Comparison of ENCODE assay signal across 8 cellular contexts in genomic region chr12:66235626-66236281, GRCh38. TPM values are rescaled to one million over a fixed set of nuclear protein-coding genes. Genes with fewer than 3 reads are reported as not detected.
DNase-seq lines count a peak whose midpoint lies in the region; ATAC-seq, FAIRE-seq and TF ChIP-seq lines count a peak whose summit lies in the region.

No MANE protein-coding gene starts in this region.

- DNase-seq in A673 (ENCODE audit: low spot score) (peak; percentile 22), H7 (peak; percentile 39), HepG2 (ENCODE audit: low spot score) (no peak)
- no peak for DNase-seq in activated naive CD8-positive, alpha-beta T cell treated with anti-CD3 and anti-CD28 coated beads, Interleukin-2, amount 10 ng/mL, durations not matched to agents 7 days and 5 days
- no peak for DNase-seq in stimulated activated CD4-positive, alpha-beta T cell treated with anti-CD3 and anti-CD28 coated beads, Interleukin-2, amount 100 ng/mL, for 24 hours

- H2AFZ ChIP-seq in HepG2 (ENCODE audit: low read length) = no peak overlapping the region

- H3K27me3 ChIP-seq in A673 (replicated peaks; ENCODE audit: insufficient read depth, low read depth, low read length, poor library complexity) = no peaks in the 10 kb centered on the region
- H3K27me3 ChIP-seq in H7 (ENCODE audit: control insufficient read depth, insufficient read depth, low read length) = peaks cover 3% of the 10 kb centered on the region; the same call in 1 of the 2 replicates
- peaks cover 0 to 22% of the 10 kb centered on the region in 2 experiments; a peak in 2 of 5 replicates for H3K27me3 ChIP-seq in HepG2 (ENCODE audit: control insufficient read depth in 1 of 2, insufficient read depth in 2 of 2, low read length in 2 of 2)

- H3K4me1 Mint-ChIP-seq in activated naive CD8-positive, alpha-beta T cell treated with anti-CD3 and anti-CD28 coated beads, Interleukin-2, amount 10 ng/mL, durations not matched to agents 7 days and 5 days = peaks cover 2% of the 10 kb centered on the region

- H4K20me1 ChIP-seq in HepG2 (ENCODE audit: insufficient read depth, low read length) = no peaks in the 10 kb centered on the region

- H3K27ac ChIP-seq in A673 (ENCODE audit: low read depth, low read length, poor library complexity, severe bottlenecking) = no peak overlapping the region
- no peak overlapping the region for H3K27ac ChIP-seq in HepG2 (ENCODE audit: extremely low read length, insufficient read depth, low read length)
- H3K27ac ChIP-seq in urinary bladder (ENCODE audit: low read depth) = no peak overlapping the region

- TF ChIP-seq CTCF in A673 (conservative IDR thresholded peaks at IDR 0.05; ENCODE audit: low read depth, low read length) (0 out of 2 replicates have a peak, but pooled peaks have one; percentile 7), HepG2 (CRISPR knock-in tag; IDR thresholded peaks at IDR 0.05) (no peak)

- FAIRE-seq in HepG2 (lab: Jason Lieb, UNC) = no peak

- H3K4me1 ChIP-seq in A673 (ENCODE audit: insufficient read depth, low read length, poor library complexity, severe bottlenecking) (peaks cover 5% of the 10 kb centered on the region), HepG2 (ENCODE audit: insufficient read depth, low read length) (no peaks in the 10 kb centered on the region), urinary bladder (ENCODE audit: insufficient read depth) (no peaks in the 10 kb centered on the region)

- in situ Hi-C loops in HepG2 (cut with HindIII; ENCODE audit: extremely low pct_ligation_motif_present, low pct_unique_long_range_greater_than_20kb) = no loop called here

- TF ChIP-seq POLR2A in HepG2 (IDR thresholded peaks at IDR 0.05; ENCODE audit: insufficient read depth in 1 of 2, low read depth in 2 of 2, low read length in 2 of 2) = no peak

- H3K36me3 ChIP-seq in A673 (ENCODE audit: insufficient read depth, low read length, poor library complexity, severe bottlenecking) (no peaks in the 10 kb centered on the region), H7 (replicated peaks; ENCODE audit: control insufficient read depth, insufficient read depth, low read length) (no peaks in the 10 kb centered on the region), HepG2 (replicated peaks in 1 of 2; ENCODE audit: control insufficient read depth in 1 of 2, insufficient read depth in 2 of 2, low read length in 2 of 2) (no peaks in the 10 kb centered on the region), urinary bladder (ENCODE audit: insufficient read depth) (no peaks in the 10 kb centered on the region)

- CTCF ChIA-PET in A673 (lab: Charles Lee) = interaction anchor here (0.7 kb wide), 1 partner anchor 67 kb away, joined by 3 read pairs; the partner anchor contains the start of gene HELB
- CTCF ChIA-PET in HepG2 (lab: Yijun Ruan, JAX; ENCODE audit: low intra/inter-chr PET ratio, low total read pairs) = no interaction called here

- BruUV-seq in A673 (replicated peaks; lab: Mats Ljungman, UMichigan) (no TSS peak), HepG2 (replicated peaks; lab: Mats Ljungman, UMichigan) (no TSS peak)

- no peak for TF ChIP-seq EP300 in HepG2 (IDR thresholded peaks at IDR 0.05; ENCODE audit: low read depth in 2 of 2, low read length in 2 of 2)
- TF ChIP-seq EP300 in HepG2 (CRISPR knock-in tag; IDR thresholded peaks at IDR 0.05; ENCODE audit: borderline replicate concordance) = no peak

- H3K4me2 ChIP-seq in HepG2 (ENCODE audit: low read depth, low read length) = peak overlapping the region; percentile 51; the same call in 1 of the 2 replicates

- ATAC-seq in activated naive CD8-positive, alpha-beta T cell treated with anti-CD3 and anti-CD28 coated beads, Interleukin-2, amount 10 ng/mL, durations not matched to agents 7 days and 5 days (ENCODE audit: low read depth) = no peak
- ATAC-seq in HepG2 (no peak), HG02870 (IDR thresholded peaks at IDR 0.05; ENCODE audit: unreplicated experiment) (no peak), HG03196 (IDR thresholded peaks at IDR 0.05; ENCODE audit: unreplicated experiment) (no peak)

- peak overlapping the region; percentile 54 for H3K4me3 Mint-ChIP-seq in activated naive CD8-positive, alpha-beta T cell treated with anti-CD3 and anti-CD28 coated beads, Interleukin-2, amount 10 ng/mL, durations not matched to agents 7 days and 5 days

- peaks cover 38% of the 10 kb centered on the region for H3K27me3 Mint-ChIP-seq in activated naive CD8-positive, alpha-beta T cell treated with anti-CD3 and anti-CD28 coated beads, Interleukin-2, amount 10 ng/mL, durations not matched to agents 7 days and 5 days

- peak overlapping the region; percentile 53 for H3K4me3 ChIP-seq in A673 (ENCODE audit: low read depth, low read length, poor library complexity, severe bottlenecking)
- peak overlapping the region; percentile 44 for H3K4me3 ChIP-seq in H7 (ENCODE audit: insufficient read depth, low read depth, low read length)
- peak overlapping the region in 2 of 3 experiments; percentile 20 to 50; a peak in 2 of 6 replicates for H3K4me3 ChIP-seq in HepG2 (replicated peaks in 1 of 3; ENCODE audit: insufficient read depth in 1 of 3, low read depth in 2 of 3, low read length in 3 of 3)
- peak overlapping the region; percentile 59 for H3K4me3 ChIP-seq in urinary bladder (ENCODE audit: low read depth, low read length)

- H3K9me3 Mint-ChIP-seq in activated naive CD8-positive, alpha-beta T cell treated with anti-CD3 and anti-CD28 coated beads, Interleukin-2, amount 10 ng/mL, durations not matched to agents 7 days and 5 days = no peaks in the 10 kb centered on the region

- TF ChIP-seq RAD21 in HepG2 (CRISPR knock-in tag; IDR thresholded peaks at IDR 0.05) = no peak

- H3K9ac ChIP-seq in HepG2 (ENCODE audit: insufficient read depth, low read depth, low read length) = no peak overlapping the region

- no peaks in the 10 kb centered on the region for H3K36me3 Mint-ChIP-seq in activated naive CD8-positive, alpha-beta T cell treated with anti-CD3 and anti-CD28 coated beads, Interleukin-2, amount 10 ng/mL, durations not matched to agents 7 days and 5 days

- intact Hi-C loops in A673 (cut with micrococcal nuclease; ENCODE audit: unreplicated experiment) = no loop called here
- intact Hi-C loops in HepG2 (cut with micrococcal nuclease; ENCODE audit: unreplicated experiment) = loop anchor here (2.0 kb wide), 1 partner anchor 67 kb away; the partner anchor contains the start of gene TMBIM4

- POLR2A ChIA-PET in A673 (lab: Charles Lee; ENCODE audit: low non-redundant PET) = no interaction called here
- POLR2A ChIA-PET in activated naive CD8-positive, alpha-beta T cell treated with anti-CD3 and anti-CD28 coated beads, Interleukin-2, amount 10 ng/mL, durations not matched to agents 7 days and 5 days (lab: Charles Lee) = interaction anchor here (2.4 kb wide), 1 partner anchor 66 kb away, joined by 6 read pairs; the partner anchor contains the start of gene TMBIM4
- POLR2A ChIA-PET in HepG2 (lab: Yijun Ruan, JAX) = no interaction called here

- H3K27ac Mint-ChIP-seq in activated naive CD8-positive, alpha-beta T cell treated with anti-CD3 and anti-CD28 coated beads, Interleukin-2, amount 10 ng/mL, durations not matched to agents 7 days and 5 days = no peak overlapping the region

- H3K79me2 ChIP-seq in HepG2 (ENCODE audit: insufficient read depth, low read length) = no peaks in the 10 kb centered on the region

- WGBS in HepG2 (ENCODE audit: low lambda C conversion rate) = 38% methylated on average over 5 of the region's 5 CpGs
- 34% methylated on average over 5 of the region's 5 CpGs for WGBS in urinary bladder

- H3K9me3 ChIP-seq in A673 (ENCODE audit: low read depth, low read length, poor library complexity, severe bottlenecking) = no peaks in the 10 kb centered on the region
- no peaks in the 10 kb centered on the region for H3K9me3 ChIP-seq in HepG2 (ENCODE audit: low read length)

TF ChIP-seq in HepG2, 621 proteins besides CTCF, POLR2A, EP300 and RAD21 (continues in another document):
- no peak for TF ChIP-seq ZNF607 (CRISPR knock-in tag; IDR thresholded peaks at IDR 0.05; ENCODE audit: borderline replicate concordance)
- no peak for TF ChIP-seq CCAR2 (optimal IDR thresholded peaks at IDR 0.05; ENCODE audit: low read depth, low read length)
- no peak for TF ChIP-seq ZFP36L2 (CRISPR knock-in tag; IDR thresholded peaks at IDR 0.05)

RNA-seq across cellular contexts. Expression of gene IRAK3, which starts 46.7 kb away (rescaled TPM):
- total RNA-seq in A673 (2021) (0.19 and 0.37 TPM in 2 replicates), HepG2 (2016; rRNA removed; fragmentation: Illumina TruSeq; extraction: Trizol) (not detected in 2 replicates), urinary bladder (40.3 TPM)
- 0.28 and 0.41 TPM in 2 replicates for total RNA-seq in H7 (2014; rRNA removed; shearing (Covaris generic))
- under 1 TPM; 0.43 to 0.53 TPM for total RNA-seq in activated naive CD8-positive, alpha-beta T cell treated with anti-CD3 and anti-CD28 coated beads, Interleukin-2, amount 10 ng/mL, durations not matched to agents 7 days and 5 days
- not detected in 2 replicates for total RNA-seq in HepG2 (2016; cell fraction: cytosol; rRNA removed; fragmentation: Illumina TruSeq; extraction: Trizol; ENCODE audit: low read depth)
- not detected in 2 replicates for total RNA-seq in HepG2 (2016; cell fraction: insoluble cytoplasmic fraction; rRNA removed; fragmentation: Illumina TruSeq; extraction: Trizol)
- not detected in 2 replicates for total RNA-seq in HepG2 (2016; cell fraction: membrane; rRNA removed; fragmentation: Illumina TruSeq; extraction: Trizol)
- not detected in 2 replicates for total RNA-seq in HepG2 (2016; cell fraction: nucleus; rRNA removed; fragmentation: Illumina TruSeq; extraction: Trizol)
- polyA plus RNA-seq in HepG2 (2011; rRNA removed) (0.01 TPM in 1 of 2 replicates, not detected in the other), urinary bladder (11.1 TPM)
- polyA plus RNA-seq in HepG2 (2011; cell fraction: cytosol; rRNA removed) = 0.01 TPM in 1 of 2 replicates, not detected in the other
- not detected in 2 replicates for polyA plus RNA-seq in HepG2 (2011; cell fraction: nucleus; rRNA removed)
- not detected in 2 replicates for polyA plus RNA-seq in HepG2 (2012)
- polyA plus RNA-seq in HepG2 (2016; cell fraction: cytosol; fragmentation: Illumina TruSeq; extraction: Trizol; ENCODE audit: low read depth) = not detected in 2 replicates
- polyA plus RNA-seq in HepG2 (2016; cell fraction: insoluble cytoplasmic fraction; fragmentation: Illumina TruSeq; extraction: Trizol; ENCODE audit: low read depth) = not detected in 2 replicates
- not detected in 2 replicates for polyA plus RNA-seq in HepG2 (2016; cell fraction: membrane; fragmentation: Illumina TruSeq; extraction: Trizol; ENCODE audit: low read depth)
- not detected in 2 replicates for polyA plus RNA-seq in HepG2 (2016; cell fraction: nucleus; fragmentation: Illumina TruSeq; extraction: Trizol; ENCODE audit: insufficient read depth, low read depth)
- polyA minus RNA-seq in HepG2 (2011; rRNA and poly(A)+ RNA removed; ENCODE audit: low replicate concordance) = not detected in 2 replicates
- not detected in 2 replicates for polyA minus RNA-seq in HepG2 (2011; cell fraction: cytosol; rRNA and poly(A)+ RNA removed)
- under 0.01 TPM in 1 of 2 replicates, not detected in the other for polyA minus RNA-seq in HepG2 (2011; cell fraction: nucleus; rRNA and poly(A)+ RNA removed)

Comparison
In these comparisons a context has a peak if more than half of its experiments do, and no peak if none do; other contexts are left out.
1. DNase-seq: peak in A673 (single experiment) and H7 (single experiment); none in activated naive CD8-positive, alpha-beta T cell treated with anti-CD3 and anti-CD28 coated beads, Interleukin-2, amount 10 ng/mL, durations not matched to agents 7 days and 5 days (single experiment), HepG2 (single experiment) and stimulated activated CD4-positive, alpha-beta T cell treated with anti-CD3 and anti-CD28 coated beads, Interleukin-2, amount 100 ng/mL, for 24 hours (0 of 2).
2. RNA of gene IRAK3, which starts 46.7 kb away (total RNA-seq): 40.3 TPM in urinary bladder (single experiment); 0.43 to 0.53 TPM in activated naive CD8-positive, alpha-beta T cell treated with anti-CD3 and anti-CD28 coated beads, Interleukin-2, amount 10 ng/mL, durations not matched to agents 7 days and 5 days, 0.28 to 0.41 TPM in H7, 0.19 to 0.37 TPM in A673 and not detected in HepG2; every median in the first group is over 10 times any median in the second.
3. Peak in every context shown above with its lines, with median percentiles within 50 percentile points of each other: H3K4me3 ChIP-seq.